ENCODE assay signal across 8 cellular contexts in genomic region chr2:102619414-102620319, GRCh38. TPM values are rescaled to one million over a fixed set of nuclear protein-coding genes. Genes with fewer than 3 reads are reported as not detected.
A peak's percentile ranks its signal among the peaks of the same experiment; 100 is the strongest.
DNase-seq lines count a peak whose midpoint lies in the region; ATAC-seq and TF ChIP-seq lines count a peak whose summit lies in the region.

SLC9A2 (plus strand) TSS chr2:102619553; CDS start chr2:102619849, 296 bp downstream.

- ATAC-seq in naive B cell (ENCODE audit: low read depth in 2 of 2) (no peak), HG02852 (IDR thresholded peaks at IDR 0.05; ENCODE audit: unreplicated experiment) (no peak), HG02588 (IDR thresholded peaks at IDR 0.05; ENCODE audit: unreplicated experiment) (no peak)

- no peak for TF ChIP-seq CTCF in epithelial cell of proximal tubule (conservative IDR thresholded peaks at IDR 0.05; ENCODE audit: low read depth, low read length)

- H3K4me3 ChIP-seq in epithelial cell of proximal tubule (ENCODE audit: low read depth, low read length): peak within 1 kb of the TSS; percentile 63

- peaks cover 16% of the 10 kb centered on the region for H3K4me1 Mint-ChIP-seq in activated T-cell treated with anti-CD3 and anti-CD28 coated beads, Interleukin-2, amount 50 U/mL, for 24 hours (ENCODE audit: low read depth)
- H3K4me1 Mint-ChIP-seq in T-helper 1 cell treated with Interleukin-12 subunit alpha and Interleukin-12 subunit beta and Interleukin-4 antibody, amounts not matched to agents 30 μg/mL and 1 μg/mL, for 36 hours (ENCODE audit: low read depth): peaks cover 5% of the 10 kb centered on the region
- peaks cover 10 to 15% (median 12%) of the 10 kb centered on the region in 3 donors for H3K4me1 Mint-ChIP-seq in naive B cell

- DNase-seq in activated T-cell treated with anti-CD3 and anti-CD28 coated beads, Interleukin-2, amount 50 U/mL, for 24 hours: peak; percentile 61
- DNase-seq in activated T-cell treated with anti-CD3 and anti-CD28 coated beads, Interleukin-2, amount 50 U/mL, for 1 hour: no peak
- DNase-seq in epithelial cell of proximal tubule (ENCODE audit: low read depth) (no peak), naive B cell (no peak), SIG-M5 treated with dmso at 0.1 percent for 504 hours (lab: John Stamatoyannopoulos, UW; ENCODE audit: unreplicated experiment) (no peak)

- H3K9me3 Mint-ChIP-seq in activated T-cell treated with anti-CD3 and anti-CD28 coated beads, Interleukin-2, amount 50 U/mL, for 24 hours: no peaks in the 10 kb centered on the region
- H3K9me3 Mint-ChIP-seq in T-helper 1 cell treated with Interleukin-12 subunit alpha and Interleukin-12 subunit beta and Interleukin-4 antibody, amounts not matched to agents 30 μg/mL and 1 μg/mL, for 36 hours: no peaks in the 10 kb centered on the region
- peaks cover 0 to 2% (median 0%) of the 10 kb centered on the region in 7 donors for H3K9me3 Mint-ChIP-seq in naive B cell

- no peak within 1 kb of the TSS for H3K27ac Mint-ChIP-seq in activated T-cell treated with anti-CD3 and anti-CD28 coated beads, Interleukin-2, amount 50 U/mL, for 24 hours
- H3K27ac Mint-ChIP-seq in T-helper 1 cell treated with Interleukin-12 subunit alpha and Interleukin-12 subunit beta and Interleukin-4 antibody, amounts not matched to agents 30 μg/mL and 1 μg/mL, for 36 hours: no peak within 1 kb of the TSS
- no peak within 1 kb of the TSS for H3K27ac Mint-ChIP-seq in naive B cell

- no peaks in the 10 kb centered on the region for H3K36me3 Mint-ChIP-seq in activated T-cell treated with anti-CD3 and anti-CD28 coated beads, Interleukin-2, amount 50 U/mL, for 24 hours (ENCODE audit: low read depth)
- H3K36me3 Mint-ChIP-seq in T-helper 1 cell treated with Interleukin-12 subunit alpha and Interleukin-12 subunit beta and Interleukin-4 antibody, amounts not matched to agents 30 μg/mL and 1 μg/mL, for 36 hours (ENCODE audit: low read depth): no peaks in the 10 kb centered on the region
- H3K36me3 Mint-ChIP-seq in naive B cell: no peaks in the 10 kb centered on the region

- H3K27me3 Mint-ChIP-seq in activated T-cell treated with anti-CD3 and anti-CD28 coated beads, Interleukin-2, amount 50 U/mL, for 24 hours: peaks cover 69% of the 10 kb centered on the region
- peaks cover 71% of the 10 kb centered on the region for H3K27me3 Mint-ChIP-seq in T-helper 1 cell treated with Interleukin-12 subunit alpha and Interleukin-12 subunit beta and Interleukin-4 antibody, amounts not matched to agents 30 μg/mL and 1 μg/mL, for 36 hours (ENCODE audit: low read depth)
- H3K27me3 Mint-ChIP-seq in naive B cell: peaks cover 53 to 64% (median 58%) of the 10 kb centered on the region in 3 donors

- H3K4me3 Mint-ChIP-seq in activated T-cell treated with anti-CD3 and anti-CD28 coated beads, Interleukin-2, amount 50 U/mL, for 24 hours: peak within 1 kb of the TSS; percentile 70
- peak within 1 kb of the TSS; percentile 51 for H3K4me3 Mint-ChIP-seq in T-helper 1 cell treated with Interleukin-12 subunit alpha and Interleukin-12 subunit beta and Interleukin-4 antibody, amounts not matched to agents 30 μg/mL and 1 μg/mL, for 36 hours
- peak within 1 kb of the TSS in 7 of 8 donors; percentile 51 to 84 (median 66) for H3K4me3 Mint-ChIP-seq in naive B cell

RNA-seq across cellular contexts. Expression of gene SLC9A2, which starts in this region (rescaled TPM):
- 0.86 and 1.2 TPM in 2 replicates for total RNA-seq in epithelial cell of proximal tubule
- polyA plus RNA-seq in naive B cell (ENCODE audit: low read depth in 6 of 6): under 1 TPM in 1 of 6 donors, not detected in 5; 0.04 TPM
